Comparison of ENCODE assay signal across 1 cellular context in genomic region chr20:3109350-3110302, GRCh38.
TF ChIP-seq lines count a peak whose summit lies in the region.

No MANE protein-coding gene starts in this region.

TF ChIP-seq in HepG2, 621 proteins besides CTCF, POLR2A, EP300 and RAD21:
- no peak for TF ChIP-seq ZNF552 (CRISPR knock-in tag; IDR thresholded peaks at IDR 0.05; ENCODE audit: borderline replicate concordance)
- no peak for TF ChIP-seq KLF12 (CRISPR knock-in tag; IDR thresholded peaks at IDR 0.05; ENCODE audit: borderline replicate concordance)
- peak; percentile 51 for TF ChIP-seq AGO2 (optimal IDR thresholded peaks at IDR 0.05; ENCODE audit: low read depth, low read length)
